ENCODE assay signal across 12 cellular contexts in the genomic region with DNA sequence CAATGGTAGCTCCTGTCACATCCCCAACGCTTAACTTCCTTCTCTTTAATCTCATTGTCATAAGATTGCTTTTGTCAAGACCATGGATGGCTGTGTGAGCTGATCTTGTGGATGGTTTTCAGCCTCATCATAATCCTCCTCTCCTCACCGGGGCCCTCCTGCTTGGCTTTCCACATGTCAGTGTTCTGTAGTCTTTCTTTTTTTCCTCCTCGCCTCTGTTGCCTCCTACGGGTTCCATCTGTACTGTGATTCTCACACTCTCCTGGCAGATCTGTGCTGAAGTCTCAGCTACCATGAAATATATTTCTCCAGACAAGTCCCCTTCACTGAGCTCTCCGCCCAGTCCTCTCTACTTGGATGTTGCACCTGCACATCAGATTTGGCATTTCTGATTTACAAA.
"Had no signal": no experiment of that assay in that cellular context is flagged by ENCODE, and none has a peak within 500 bp of the region (broad histone marks: within the 10 kb centered on the region; RNA-seq: fewer than 3 reads in every experiment).

No MANE protein-coding gene starts in this region.

- H3K4me1 ChIP-seq: parathyroid adenoma had no signal

- H3K27me3 Mint-ChIP-seq: activated CD8-positive, alpha-beta T cell treated with anti-CD3 and anti-CD28 coated beads for 36 hours; activated naive CD8-positive, alpha-beta T cell treated with anti-CD3 and anti-CD28 coated beads, Interleukin-2, amount 10 ng/mL, durations not matched to agents 7 days and 5 days; stimulated activated naive CD8-positive, alpha-beta T cell treated with anti-CD3 and anti-CD28 coated beads, Interleukin-15, Interleukin-2, amounts not matched to agents 100 ng/mL and 50 ng/mL, for 24 hours had no signal

- ATAC-seq: activated CD8-positive, alpha-beta T cell treated with anti-CD3 and anti-CD28 coated beads for 36 hours; gastroesophageal sphincter; SK-N-SH treated with all-trans-retinoic acid at 6 μM for 48 hours had no signal

- H3K27ac ChIP-seq: gastroesophageal sphincter, parathyroid adenoma, thoracic aorta had no signal

- H3K9me3 ChIP-seq: gastroesophageal sphincter, thoracic aorta had no signal

- H3K4me3 Mint-ChIP-seq: activated CD8-positive, alpha-beta T cell treated with anti-CD3 and anti-CD28 coated beads for 36 hours; activated naive CD8-positive, alpha-beta T cell treated with anti-CD3 and anti-CD28 coated beads, Interleukin-2, amount 10 ng/mL, durations not matched to agents 7 days and 5 days; stimulated activated naive CD8-positive, alpha-beta T cell treated with anti-CD3 and anti-CD28 coated beads, Interleukin-15, Interleukin-2, amounts not matched to agents 100 ng/mL and 50 ng/mL, for 24 hours had no signal

- DNase-seq: activated CD4-positive, CD25-positive, alpha-beta regulatory T cell treated with anti-CD3 and anti-CD28 coated beads, Interleukin-2, amount 50 U/mL, for 72 hours; activated CD8-positive, alpha-beta memory T cell treated with anti-CD3 and anti-CD28 coated beads, Interleukin-2, amount 50 U/mL, for 48 hours; activated CD8-positive, alpha-beta T cell treated with anti-CD3 and anti-CD28 coated beads for 36 hours; activated naive CD8-positive, alpha-beta T cell treated with anti-CD3 and anti-CD28 coated beads, Interleukin-2, amount 10 ng/mL, durations not matched to agents 7 days and 5 days; kidney glomerular epithelial cell; stimulated activated CD4-positive, alpha-beta T cell treated with anti-CD3 and anti-CD28 coated beads, Interleukin-2, amount 100 ng/mL, for 48 hours; stimulated activated CD8-positive, alpha-beta memory T cell treated with anti-CD3 and anti-CD28 coated beads, Interleukin-4, amount 100 ng/mL, for 48 hours had no signal

- H3K27ac Mint-ChIP-seq: activated CD8-positive, alpha-beta T cell treated with anti-CD3 and anti-CD28 coated beads for 36 hours; stimulated activated naive CD8-positive, alpha-beta T cell treated with anti-CD3 and anti-CD28 coated beads, Interleukin-15, Interleukin-2, amounts not matched to agents 100 ng/mL and 50 ng/mL, for 24 hours had no signal

- H3K36me3 ChIP-seq: thoracic aorta had no signal

- H3K4me3 ChIP-seq: gastroesophageal sphincter, thoracic aorta had no signal

- H3K9me3 Mint-ChIP-seq: activated CD8-positive, alpha-beta T cell treated with anti-CD3 and anti-CD28 coated beads for 36 hours; activated naive CD8-positive, alpha-beta T cell treated with anti-CD3 and anti-CD28 coated beads, Interleukin-2, amount 10 ng/mL, durations not matched to agents 7 days and 5 days; stimulated activated naive CD8-positive, alpha-beta T cell treated with anti-CD3 and anti-CD28 coated beads, Interleukin-15, Interleukin-2, amounts not matched to agents 100 ng/mL and 50 ng/mL, for 24 hours had no signal

- H3K27me3 ChIP-seq: gastroesophageal sphincter had no signal

- H2AFZ ChIP-seq: parathyroid adenoma had no signal
